ENCODE assay signal across 19 cellular contexts in the genomic region with DNA sequence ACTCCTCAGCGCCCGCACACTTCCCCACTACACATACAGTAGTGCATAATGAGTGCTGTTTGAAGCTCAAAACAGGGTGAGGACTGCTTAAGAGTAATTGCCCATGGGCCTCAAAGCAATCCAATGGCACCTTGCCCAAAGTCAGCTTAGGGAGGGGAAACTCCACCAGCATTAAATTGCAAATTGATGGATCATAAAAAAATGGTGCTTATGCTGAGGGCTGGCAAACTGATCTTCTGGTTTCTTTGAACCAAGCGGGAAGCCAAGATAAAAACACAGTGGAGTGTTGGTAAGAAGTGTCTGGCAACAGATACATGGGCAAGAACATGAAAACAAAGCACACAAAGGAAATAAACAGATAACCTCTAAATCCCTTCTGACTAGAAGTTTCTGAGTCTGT. TPM values are rescaled to one million over a fixed set of nuclear protein-coding genes. Genes with fewer than 3 reads are reported as not detected.
A peak's percentile ranks its signal among the peaks of the same experiment; 100 is the strongest.
DNase-seq lines count a peak whose midpoint lies in the region; ATAC-seq lines count a peak whose summit lies in the region.
"Had no signal": no experiment of that assay in that cellular context is flagged by ENCODE, and none has a peak within 500 bp of the region (broad histone marks: within the 10 kb centered on the region; RNA-seq: fewer than 3 reads in every experiment).

No MANE protein-coding gene starts in this region.

- no peak overlapping the region for H3K27ac Mint-ChIP-seq in effector memory CD8-positive, alpha-beta T cell
- H3K27ac Mint-ChIP-seq: activated CD4-positive, alpha-beta T cell treated with anti-CD3 and anti-CD28 coated beads, Interleukin-2, amount 10 ng/mL, durations not matched to agents 7 days and 5 days; naive thymus-derived CD4-positive, alpha-beta T cell; stimulated activated naive CD8-positive, alpha-beta T cell treated with anti-CD3 and anti-CD28 coated beads, Interleukin-15, Interleukin-2, amounts not matched to agents 100 ng/mL and 50 ng/mL, for 24 hours had no signal

- peaks cover 0 to 10% of the 10 kb centered on the region in 2 donors for H3K4me1 Mint-ChIP-seq in effector memory CD8-positive, alpha-beta T cell (ENCODE audit: low read depth in 2 of 2)
- H3K4me1 Mint-ChIP-seq: activated CD4-positive, alpha-beta T cell treated with anti-CD3 and anti-CD28 coated beads, Interleukin-2, amount 10 ng/mL, durations not matched to agents 7 days and 5 days had no signal

- H2AK5ac ChIP-seq in mesendoderm (ENCODE audit: low read length), result no peak overlapping the region

- H3K9ac ChIP-seq in mesendoderm (ENCODE audit: low read length), result no peak overlapping the region

- H3K4me1 ChIP-seq in mesendoderm (ENCODE audit: control insufficient read depth, low read depth, low read length), result peaks cover 9% of the 10 kb centered on the region

- no peak overlapping the region for H3K23ac ChIP-seq in mesendoderm (ENCODE audit: low read length)

- H3K18ac ChIP-seq in mesendoderm (ENCODE audit: low read length), result peak overlapping the region; percentile 56

- no peak for ATAC-seq in GM19395 (IDR thresholded peaks at IDR 0.05; ENCODE audit: unreplicated experiment)
- no peak for ATAC-seq in effector memory CD8-positive, alpha-beta T cell (replicated peaks)
- ATAC-seq: naive thymus-derived CD4-positive, alpha-beta T cell had no signal

- no peaks in the 10 kb centered on the region for H3K36me3 ChIP-seq in mesendoderm (ENCODE audit: control insufficient read depth, insufficient read depth, low read length)
- H3K36me3 ChIP-seq: upper lobe of left lung had no signal

- DNase-seq in DMS79 (lab: John Stamatoyannopoulos, UW) (peak; percentile 82), NCI-H1436 treated with DMSO at 0.1 percent for 48 hours (lab: John Stamatoyannopoulos, UW) (peak; percentile 93), NCI-H69 (lab: John Stamatoyannopoulos, UW) (peak; percentile 98), mesendoderm (no peak), SHP77 (lab: John Stamatoyannopoulos, UW) (no peak), NCI-H146 treated with DMSO at 0.1 percent for 48 hours (lab: John Stamatoyannopoulos, UW; ENCODE audit: unreplicated experiment) (no peak)
- no peak for DNase-seq in effector memory CD8-positive, alpha-beta T cell
- DNase-seq: activated CD4-positive, alpha-beta T cell treated with anti-CD3 and anti-CD28 coated beads, Interleukin-2, amount 10 ng/mL, durations not matched to agents 7 days and 5 days; activated CD8-positive, alpha-beta memory T cell treated with anti-CD3 and anti-CD28 coated beads, Interleukin-2, amount 50 U/mL, for 48 hours; activated gamma-delta T cell; KG1; mammary epithelial cell; naive thymus-derived CD4-positive, alpha-beta T cell; NCI-H1048; stimulated activated CD4-positive, alpha-beta T cell treated with anti-CD3 and anti-CD28 coated beads, Interleukin-2, amount 100 ng/mL, for 24 hours; T-helper 1 cell; upper lobe of left lung had no signal

- no peak overlapping the region for H3K4me3 ChIP-seq in mesendoderm (ENCODE audit: low read length)
- H3K4me3 ChIP-seq: upper lobe of left lung had no signal

- H3K36me3 Mint-ChIP-seq in effector memory CD8-positive, alpha-beta T cell (ENCODE audit: insufficient read depth), result peaks cover 4% of the 10 kb centered on the region
- H3K36me3 Mint-ChIP-seq: naive thymus-derived CD4-positive, alpha-beta T cell had no signal

- H4K5ac ChIP-seq in mesendoderm (ENCODE audit: low read length), result no peak overlapping the region

- H3K56ac ChIP-seq in mesendoderm (ENCODE audit: low read length), result no peak overlapping the region

- no peaks in the 10 kb centered on the region for H3K27me3 ChIP-seq in mesendoderm (ENCODE audit: insufficient read depth, low read length, poor library complexity)
- H3K27me3 ChIP-seq: upper lobe of left lung had no signal

- H2BK5ac ChIP-seq in mesendoderm (ENCODE audit: low read length), result no peak overlapping the region

- peaks cover 0 to 4% of the 10 kb centered on the region in 2 donors for H3K9me3 Mint-ChIP-seq in effector memory CD8-positive, alpha-beta T cell
- H3K9me3 Mint-ChIP-seq: activated CD4-positive, alpha-beta T cell treated with anti-CD3 and anti-CD28 coated beads, Interleukin-2, amount 10 ng/mL, durations not matched to agents 7 days and 5 days; naive thymus-derived CD4-positive, alpha-beta T cell; stimulated activated naive CD8-positive, alpha-beta T cell treated with anti-CD3 and anti-CD28 coated beads, Interleukin-15, Interleukin-2, amounts not matched to agents 100 ng/mL and 50 ng/mL, for 24 hours had no signal

- H3K27me3 Mint-ChIP-seq in effector memory CD8-positive, alpha-beta T cell, result no peaks in the 10 kb centered on the region
- H3K27me3 Mint-ChIP-seq: activated CD4-positive, alpha-beta T cell treated with anti-CD3 and anti-CD28 coated beads, Interleukin-2, amount 10 ng/mL, durations not matched to agents 7 days and 5 days; stimulated activated naive CD8-positive, alpha-beta T cell treated with anti-CD3 and anti-CD28 coated beads, Interleukin-15, Interleukin-2, amounts not matched to agents 100 ng/mL and 50 ng/mL, for 24 hours had no signal

- no CpG with 5 or more reads among the region's 3 CpGs for WGBS in mesendoderm (ENCODE audit: extremely low coverage, insufficient coverage, low lambda C conversion rate)

- no peak overlapping the region for H2BK15ac ChIP-seq in mesendoderm (replicated peaks; ENCODE audit: low read depth)

- H3K4me2 ChIP-seq in mesendoderm (ENCODE audit: low read length), result no peak overlapping the region

- H3K79me1 ChIP-seq in mesendoderm (ENCODE audit: low read length), result peaks cover 15% of the 10 kb centered on the region

- H2BK120ac ChIP-seq in mesendoderm (ENCODE audit: low read depth, low read length), result no peak overlapping the region

- no peak overlapping the region for H3K4ac ChIP-seq in mesendoderm (ENCODE audit: low read depth, low read length)

- peaks cover 56% of the 10 kb centered on the region for H3K79me2 ChIP-seq in mesendoderm (ENCODE audit: control insufficient read depth, insufficient read depth, low read length)

- no peak overlapping the region for H4K8ac ChIP-seq in mesendoderm (ENCODE audit: low read depth, low read length)

- H3K4me3 Mint-ChIP-seq in effector memory CD8-positive, alpha-beta T cell, result no peak overlapping the region
- H3K4me3 Mint-ChIP-seq: activated CD4-positive, alpha-beta T cell treated with anti-CD3 and anti-CD28 coated beads, Interleukin-2, amount 10 ng/mL, durations not matched to agents 7 days and 5 days; naive thymus-derived CD4-positive, alpha-beta T cell; stimulated activated naive CD8-positive, alpha-beta T cell treated with anti-CD3 and anti-CD28 coated beads, Interleukin-15, Interleukin-2, amounts not matched to agents 100 ng/mL and 50 ng/mL, for 24 hours had no signal

- H3K27ac ChIP-seq in mesendoderm (ENCODE audit: low read depth, low read length), result no peak overlapping the region
- H3K27ac ChIP-seq: upper lobe of left lung had no signal

RNA-seq across cellular contexts. Expression of gene TLE1, which starts 28.0 kb away (rescaled TPM):
- polyA plus RNA-seq in mesendoderm (2013, experiment 1 of 2), result 35.4 TPM
- polyA plus RNA-seq in mesendoderm (2013, experiment 2 of 2), result 37.2 TPM

Comparison
In these comparisons a context has a peak if more than half of its experiments do, and no peak if none do; other contexts are left out.
1. DNase-seq: peak in DMS79 (single experiment), NCI-H1436 treated with DMSO at 0.1 percent for 48 hours (single experiment) and NCI-H69 (single experiment); none in mesendoderm (single experiment), SHP77 (0 of 2), NCI-H146 treated with DMSO at 0.1 percent for 48 hours (single experiment) and effector memory CD8-positive, alpha-beta T cell (0 of 3).